Comparison of ENCODE assay signal across 9 cellular contexts in the genomic region with DNA sequence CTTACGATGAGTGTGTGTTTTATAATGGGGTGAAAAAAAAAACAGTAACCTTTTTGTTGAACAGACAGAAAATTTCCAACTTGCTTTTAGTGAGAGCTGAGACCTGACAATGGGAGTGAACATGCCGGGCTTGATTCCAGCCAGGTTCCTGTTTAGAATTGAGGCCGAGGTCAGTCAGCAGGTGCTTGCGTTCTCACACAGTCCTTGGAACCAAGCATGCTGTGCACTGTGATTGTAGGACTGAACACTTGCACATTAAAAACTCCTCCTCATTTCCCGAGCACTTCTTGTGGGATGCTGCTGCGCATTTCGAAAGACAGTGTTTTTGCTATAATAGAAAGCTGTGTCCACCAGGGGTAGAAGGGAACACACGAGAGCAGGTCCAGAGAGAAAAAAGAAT. TPM values are rescaled to one million over a fixed set of nuclear protein-coding genes. Genes with fewer than 3 reads are reported as not detected.
DNase-seq lines count a peak whose midpoint lies in the region; ATAC-seq and TF ChIP-seq lines count a peak whose summit lies in the region.
"Had no signal": no experiment of that assay in that cellular context is flagged by ENCODE, and none has a peak within 500 bp of the region (broad histone marks: within the 10 kb centered on the region; RNA-seq: fewer than 3 reads in every experiment).

No MANE protein-coding gene starts in this region.

- H3K9me3 Mint-ChIP-seq in activated T-cell treated with anti-CD3 and anti-CD28 coated beads, Interleukin-2, amount 50 U/mL, for 24 hours, result no peaks in the 10 kb centered on the region
- no peaks in the 10 kb centered on the region for H3K9me3 Mint-ChIP-seq in activated naive CD8-positive, alpha-beta T cell treated with anti-CD3 and anti-CD28 coated beads for 36 hours
- H3K9me3 Mint-ChIP-seq in stimulated activated naive B cell treated with anti-CD40 and anti-IgM and Interleukin-4, amounts not matched to agents 10 μg/mL and 1 μg/mL and 100 μg/mL, for 72 hours, result no peaks in the 10 kb centered on the region

- H3K4me3 Mint-ChIP-seq in activated T-cell treated with anti-CD3 and anti-CD28 coated beads, Interleukin-2, amount 50 U/mL, for 24 hours, result peak overlapping the region; percentile 72
- H3K4me3 Mint-ChIP-seq in activated naive CD8-positive, alpha-beta T cell treated with anti-CD3 and anti-CD28 coated beads for 36 hours, result peak overlapping the region; percentile 30
- peak overlapping the region in 1 of 2 donors; percentile 2 for H3K4me3 Mint-ChIP-seq in stimulated activated naive B cell treated with anti-CD40 and anti-IgM and Interleukin-4, amounts not matched to agents 10 μg/mL and 1 μg/mL and 100 μg/mL, for 72 hours

- H3K36me3 Mint-ChIP-seq in activated T-cell treated with anti-CD3 and anti-CD28 coated beads, Interleukin-2, amount 50 U/mL, for 24 hours (ENCODE audit: low read depth), result peaks cover 61% of the 10 kb centered on the region
- peaks cover 58% of the 10 kb centered on the region for H3K36me3 Mint-ChIP-seq in activated naive CD8-positive, alpha-beta T cell treated with anti-CD3 and anti-CD28 coated beads for 36 hours
- H3K36me3 Mint-ChIP-seq in stimulated activated naive B cell treated with anti-CD40 and anti-IgM and Interleukin-4, amounts not matched to agents 10 μg/mL and 1 μg/mL and 100 μg/mL, for 72 hours, result peaks cover 16 to 32% of the 10 kb centered on the region in 2 donors

- peak overlapping the region; percentile 98 for H3K27ac Mint-ChIP-seq in activated T-cell treated with anti-CD3 and anti-CD28 coated beads, Interleukin-2, amount 50 U/mL, for 24 hours
- peak overlapping the region; percentile 85 for H3K27ac Mint-ChIP-seq in activated naive CD8-positive, alpha-beta T cell treated with anti-CD3 and anti-CD28 coated beads for 36 hours
- H3K27ac Mint-ChIP-seq in stimulated activated naive B cell treated with anti-CD40 and anti-IgM and Interleukin-4, amounts not matched to agents 10 μg/mL and 1 μg/mL and 100 μg/mL, for 72 hours, result peak overlapping the region; percentile 80

- DNase-seq in activated T-cell treated with anti-CD3 and anti-CD28 coated beads, Interleukin-2, amount 50 U/mL, for 24 hours, result no peak
- DNase-seq in activated T-cell treated with anti-CD3 and anti-CD28 coated beads for 4 hours (no peak), left lobe of liver (ENCODE audit: low spot score) (peak; percentile 80), NCI-H1694 treated with DMSO at 0.1 percent for 48 hours (lab: John Stamatoyannopoulos, UW) (no peak)
- no peak for DNase-seq in activated naive CD8-positive, alpha-beta T cell treated with anti-CD3 and anti-CD28 coated beads for 36 hours
- DNase-seq in stimulated activated naive B cell treated with anti-CD40 and anti-IgM and Interleukin-4, amounts not matched to agents 10 μg/mL and 1 μg/mL and 100 μg/mL, for 72 hours, result no peak
- DNase-seq: NCI-H2029 had no signal

- peaks cover 88% of the 10 kb centered on the region for H3K4me1 Mint-ChIP-seq in activated T-cell treated with anti-CD3 and anti-CD28 coated beads, Interleukin-2, amount 50 U/mL, for 24 hours (ENCODE audit: low read depth)
- peaks cover 74% of the 10 kb centered on the region for H3K4me1 Mint-ChIP-seq in activated naive CD8-positive, alpha-beta T cell treated with anti-CD3 and anti-CD28 coated beads for 36 hours
- H3K4me1 Mint-ChIP-seq in stimulated activated naive B cell treated with anti-CD40 and anti-IgM and Interleukin-4, amounts not matched to agents 10 μg/mL and 1 μg/mL and 100 μg/mL, for 72 hours, result peaks cover 59 to 86% of the 10 kb centered on the region in 2 donors

- no peaks in the 10 kb centered on the region for H3K27me3 Mint-ChIP-seq in activated T-cell treated with anti-CD3 and anti-CD28 coated beads, Interleukin-2, amount 50 U/mL, for 24 hours
- H3K27me3 Mint-ChIP-seq in activated naive CD8-positive, alpha-beta T cell treated with anti-CD3 and anti-CD28 coated beads for 36 hours, result no peaks in the 10 kb centered on the region
- no peaks in the 10 kb centered on the region for H3K27me3 Mint-ChIP-seq in stimulated activated naive B cell treated with anti-CD40 and anti-IgM and Interleukin-4, amounts not matched to agents 10 μg/mL and 1 μg/mL and 100 μg/mL, for 72 hours

- peak; percentile 82 for ATAC-seq in left lobe of liver
- no peak for ATAC-seq in stimulated activated naive B cell treated with anti-CD40 and anti-IgM and Interleukin-4, amounts not matched to agents 10 μg/mL and 1 μg/mL and 100 μg/mL, for 72 hours (replicated peaks)
- no peak for ATAC-seq in HG02678 (IDR thresholded peaks at IDR 0.05; ENCODE audit: unreplicated experiment)
- no peak for ATAC-seq in SK-N-SH treated with all-trans-retinoic acid at 6 μM for 48 hours

TF ChIP-seq in SK-N-SH treated with all-trans-retinoic acid at 6 μM for 48 hours, 23 proteins besides CTCF, POLR2A, EP300 and RAD21 (continues in another document):
- TF ChIP-seq ISL1 (CRISPR knock-in tag; IDR thresholded peaks at IDR 0.05), result no peak
- TF ChIP-seq ZNF8 (CRISPR knock-in tag; IDR thresholded peaks at IDR 0.05), result no peak
- no peak for TF ChIP-seq TSHZ2 (CRISPR knock-in tag; IDR thresholded peaks at IDR 0.05)
- no peak for TF ChIP-seq SNAI2 (CRISPR knock-in tag; IDR thresholded peaks at IDR 0.05)
- TF ChIP-seq CSRNP3 (CRISPR knock-in tag; IDR thresholded peaks at IDR 0.05), result no peak
- no peak for TF ChIP-seq ZNF565 (CRISPR knock-in tag; conservative IDR thresholded peaks at IDR 0.05; ENCODE audit: low read depth)
- no peak for TF ChIP-seq ZFP30 (CRISPR knock-in tag; IDR thresholded peaks at IDR 0.05)
- no peak for TF ChIP-seq ARNTL (CRISPR knock-in tag; IDR thresholded peaks at IDR 0.05; ENCODE audit: borderline replicate concordance, low read depth)
- TF ChIP-seq RARB (CRISPR knock-in tag; IDR thresholded peaks at IDR 0.05), result no peak
- TF ChIP-seq TCF4 (CRISPR knock-in tag; IDR thresholded peaks at IDR 0.05; ENCODE audit: borderline replicate concordance), result no peak
- no peak for TF ChIP-seq PATZ1 (CRISPR knock-in tag; IDR thresholded peaks at IDR 0.05; ENCODE audit: borderline replicate concordance)
- no peak for TF ChIP-seq CSDC2 (CRISPR knock-in tag; IDR thresholded peaks at IDR 0.05)
- no peak for TF ChIP-seq ZNF70 (CRISPR knock-in tag; IDR thresholded peaks at IDR 0.05)

RNA-seq across cellular contexts. Expression of gene TMEM131L, which starts 51.8 kb away (rescaled TPM):
- 10 to 100 TPM; 45.4 to 48.1 TPM for total RNA-seq in activated naive CD8-positive, alpha-beta T cell treated with anti-CD3 and anti-CD28 coated beads for 36 hours
- total RNA-seq in left lobe of liver, result 14.0 TPM
